Comparison of ENCODE assay signal across 13 cellular contexts in genomic region chr20:1331101-1331500, GRCh38. TPM values are rescaled to one million over a fixed set of nuclear protein-coding genes. Genes with fewer than 3 reads are reported as not detected.
DNase-seq lines count a peak whose midpoint lies in the region; ATAC-seq and TF ChIP-seq lines count a peak whose summit lies in the region.
"Had no signal": no experiment of that assay in that cellular context is flagged by ENCODE, and none has a peak within 500 bp of the region (broad histone marks: within the 10 kb centered on the region; RNA-seq: fewer than 3 reads in every experiment).

No MANE protein-coding gene starts in this region.

- H3K36me3 Mint-ChIP-seq in activated naive CD8-positive, alpha-beta T cell treated with anti-CD3 and anti-CD28 coated beads, Interleukin-2, amount 10 ng/mL, durations not matched to agents 7 days and 5 days = peaks cover 25% of the 10 kb centered on the region

- no peak for TF ChIP-seq POLR2A in suprapubic skin (IDR thresholded peaks at IDR 0.05)

- H3K4me1 ChIP-seq in lower lobe of right lung = peaks cover 78% of the 10 kb centered on the region
- H3K4me1 ChIP-seq in suprapubic skin = peaks cover 63% of the 10 kb centered on the region

- ATAC-seq in activated naive CD8-positive, alpha-beta T cell treated with anti-CD3 and anti-CD28 coated beads, Interleukin-2, amount 10 ng/mL, durations not matched to agents 7 days and 5 days (ENCODE audit: low read depth) = no peak
- ATAC-seq in lower lobe of right lung = no peak
- ATAC-seq: right cardiac atrium had no signal

- H3K9me3 Mint-ChIP-seq in activated naive CD8-positive, alpha-beta T cell treated with anti-CD3 and anti-CD28 coated beads, Interleukin-2, amount 10 ng/mL, durations not matched to agents 7 days and 5 days = no peaks in the 10 kb centered on the region

- H3K27ac ChIP-seq in lower lobe of right lung (peak overlapping the region; percentile 98), suprapubic skin (peak overlapping the region; percentile 97)

- peaks cover 44% of the 10 kb centered on the region for H3K4me1 Mint-ChIP-seq in activated naive CD8-positive, alpha-beta T cell treated with anti-CD3 and anti-CD28 coated beads, Interleukin-2, amount 10 ng/mL, durations not matched to agents 7 days and 5 days

- no peaks in the 10 kb centered on the region for H3K27me3 Mint-ChIP-seq in activated naive CD8-positive, alpha-beta T cell treated with anti-CD3 and anti-CD28 coated beads, Interleukin-2, amount 10 ng/mL, durations not matched to agents 7 days and 5 days

- POLR2A ChIA-PET in activated naive CD8-positive, alpha-beta T cell treated with anti-CD3 and anti-CD28 coated beads, Interleukin-2, amount 10 ng/mL, durations not matched to agents 7 days and 5 days (lab: Charles Lee) = interaction anchor here (1.5 kb wide), 1 partner anchor 14 kb away, joined by 11 read pairs; no protein-coding TSS in a partner anchor

- TF ChIP-seq EP300 in suprapubic skin (IDR thresholded peaks at IDR 0.05) = no peak

- no peaks in the 10 kb centered on the region for H3K27me3 ChIP-seq in lower lobe of right lung (ENCODE audit: low read depth)
- no peaks in the 10 kb centered on the region for H3K27me3 ChIP-seq in suprapubic skin

- H3K27ac Mint-ChIP-seq in activated naive CD8-positive, alpha-beta T cell treated with anti-CD3 and anti-CD28 coated beads, Interleukin-2, amount 10 ng/mL, durations not matched to agents 7 days and 5 days = peak overlapping the region; percentile 93

- no peak overlapping the region for H3K4me3 Mint-ChIP-seq in activated naive CD8-positive, alpha-beta T cell treated with anti-CD3 and anti-CD28 coated beads, Interleukin-2, amount 10 ng/mL, durations not matched to agents 7 days and 5 days

- H3K9me3 ChIP-seq in lower lobe of right lung = no peaks in the 10 kb centered on the region
- no peaks in the 10 kb centered on the region for H3K9me3 ChIP-seq in suprapubic skin

- no peaks in the 10 kb centered on the region for H3K36me3 ChIP-seq in lower lobe of right lung
- no peaks in the 10 kb centered on the region for H3K36me3 ChIP-seq in suprapubic skin

- peak; percentile 50 for DNase-seq in activated effector memory CD4-positive, alpha-beta T cell treated with anti-CD3 and anti-CD28 coated beads, Interleukin-2, amount 50 U/mL, for 16 hours
- DNase-seq in activated effector memory CD4-positive, alpha-beta T cell treated with Interleukin-2 at 50 U/mL for 16 hours = no peak
- no peak for DNase-seq in activated naive CD8-positive, alpha-beta T cell treated with anti-CD3 and anti-CD28 coated beads, Interleukin-2, amount 10 ng/mL, durations not matched to agents 7 days and 5 days
- DNase-seq in lower lobe of right lung (no peak), suprapubic skin (ENCODE audit: low spot score in 2 of 2) (peak; percentile 49 to 56), GM13977 (ENCODE audit: low spot score) (no peak), dedifferentiated amniotic fluid mesenchymal stem cell (ENCODE audit: extremely low spot score) (no peak), activated gamma-delta T cell (lab: John Stamatoyannopoulos, UW) (no peak)
- DNase-seq: amygdala; effector CD4-positive, alpha-beta T cell; HCEC 1CT; NCI-H1694; right cardiac atrium had no signal

- in situ Hi-C loops in GM13977 (cut with MboI; ENCODE audit: low pct_unique_long_range_greater_than_20kb, low sequenced_read_pairs, unreplicated experiment) = no loop called here

- TF ChIP-seq CTCF in lower lobe of right lung (IDR thresholded peaks at IDR 0.05) = no peak
- no peak for TF ChIP-seq CTCF in suprapubic skin (IDR thresholded peaks at IDR 0.05)
- no peak for TF ChIP-seq CTCF in GM13977 (IDR thresholded peaks at IDR 0.05; ENCODE audit: extremely low read depth, insufficient read depth, missing control alignments)

- no peak overlapping the region for H3K4me3 ChIP-seq in lower lobe of right lung
- H3K4me3 ChIP-seq in suprapubic skin = no peak overlapping the region

- 96% methylated on average over 2 of the region's 2 CpGs for WGBS in suprapubic skin

- intact Hi-C loops in lower lobe of right lung (cut with DNase I) = no loop called here

RNA-seq across cellular contexts. Expression of gene SDCBP2, which starts 2.2 kb away (rescaled TPM):
- total RNA-seq in activated naive CD8-positive, alpha-beta T cell treated with anti-CD3 and anti-CD28 coated beads, Interleukin-2, amount 10 ng/mL, durations not matched to agents 7 days and 5 days = 1 to 10 TPM; 3.7 to 5.1 TPM
- total RNA-seq in lower lobe of right lung (10.8 TPM), suprapubic skin (100 to 1,000 TPM in 3 of 4 donors, 10 to 100 TPM in 1; 74.4 to 143 (median 115) TPM)

Comparison
In these comparisons a context has a peak if more than half of its experiments do, and no peak if none do; other contexts are left out.
1. DNase-seq: peak in activated effector memory CD4-positive, alpha-beta T cell treated with anti-CD3 and anti-CD28 coated beads, Interleukin-2, amount 50 U/mL, for 16 hours (single experiment) and suprapubic skin (2 of 2); none in activated effector memory CD4-positive, alpha-beta T cell treated with Interleukin-2 at 50 U/mL for 16 hours (single experiment), activated naive CD8-positive, alpha-beta T cell treated with anti-CD3 and anti-CD28 coated beads, Interleukin-2, amount 10 ng/mL, durations not matched to agents 7 days and 5 days (single experiment), lower lobe of right lung (single experiment), GM13977 (single experiment), dedifferentiated amniotic fluid mesenchymal stem cell (single experiment) and activated gamma-delta T cell (single experiment).